ENCODE assay signal across 8 cellular contexts in genomic region chr3:155382396-155383042, GRCh38.
A peak's percentile ranks its signal among the peaks of the same experiment; 100 is the strongest.
DNase-seq lines count a peak whose midpoint lies in the region; ATAC-seq lines count a peak whose summit lies in the region.

No MANE protein-coding gene starts in this region.

- H3K9me3 Mint-ChIP-seq in activated T-helper 17 cell treated with anti-CD3 and anti-CD28 coated beads, Interleukin-2, amount 50 U/mL, for 72 hours, result no peaks in the 10 kb centered on the region

- no peak overlapping the region for H3K18ac ChIP-seq in neuronal stem cell (ENCODE audit: low read length)

- DNase-seq in COLO829 (ENCODE audit: low spot score), result peak; percentile 67
- DNase-seq in MV-4-11 (lab: John Stamatoyannopoulos, UW), result peak; percentile 6
- DNase-seq in SK-MEL-5 (ENCODE audit: low read depth, low spot score), result peak; percentile 84
- DNase-seq in fibroblast of peridontal ligament (ENCODE audit: extremely low read depth), result peak; percentile 78
- peak; percentile 66 for DNase-seq in neuronal stem cell (ENCODE audit: low spot score)
- DNase-seq in DMS79 (lab: John Stamatoyannopoulos, UW), result no peak

- H3K27me3 ChIP-seq in neuronal stem cell (ENCODE audit: control insufficient read depth in 3 of 3, insufficient read depth in 3 of 3, low read depth in 1 of 3, low read length in 3 of 3), result no peaks in the 10 kb centered on the region

- H3K23ac ChIP-seq in neuronal stem cell (ENCODE audit: low read depth, low read length, poor library complexity), result no peak overlapping the region

- peak; percentile 81 for ATAC-seq in GM19463 (IDR thresholded peaks at IDR 0.05; ENCODE audit: unreplicated experiment)
- no peak for ATAC-seq in activated T-helper 17 cell treated with anti-CD3 and anti-CD28 coated beads, Interleukin-2, amount 50 U/mL, for 72 hours (replicated peaks)

- in situ Hi-C loops in SK-MEL-5 (cut with HindIII; ENCODE audit: low pct_unique_long_range_greater_than_20kb, low sequenced_read_pairs), result no loop called here

- no peaks in the 10 kb centered on the region for H3K36me3 Mint-ChIP-seq in activated T-helper 17 cell treated with anti-CD3 and anti-CD28 coated beads, Interleukin-2, amount 50 U/mL, for 72 hours (ENCODE audit: low read depth)

- no peak overlapping the region for H2BK5ac ChIP-seq in neuronal stem cell (ENCODE audit: low read length)

- no peak overlapping the region for H3K4me3 ChIP-seq in neuronal stem cell (ENCODE audit: low read length in 2 of 2)

- no peaks in the 10 kb centered on the region for H3K4me1 Mint-ChIP-seq in activated T-helper 17 cell treated with anti-CD3 and anti-CD28 coated beads, Interleukin-2, amount 50 U/mL, for 72 hours

- no peak overlapping the region for H3K14ac ChIP-seq in neuronal stem cell (ENCODE audit: low read length)

- H2BK15ac ChIP-seq in neuronal stem cell (ENCODE audit: low read length), result no peak overlapping the region

- H3K9me3 ChIP-seq in neuronal stem cell (replicated peaks in 1 of 2; ENCODE audit: control insufficient read depth in 2 of 2, insufficient read depth in 1 of 2, low read depth in 1 of 2, low read length in 2 of 2), result no peaks in the 10 kb centered on the region

- no peaks in the 10 kb centered on the region for H3K36me3 ChIP-seq in neuronal stem cell (replicated peaks in 1 of 2; ENCODE audit: control insufficient read depth in 2 of 2, insufficient read depth in 2 of 2, low read length in 2 of 2)

- peaks cover 6 to 13% of the 10 kb centered on the region in 2 donors for H3K4me1 ChIP-seq in neuronal stem cell (ENCODE audit: control insufficient read depth in 2 of 2, insufficient read depth in 1 of 2, low read depth in 1 of 2, low read length in 2 of 2)

- H3K4ac ChIP-seq in neuronal stem cell (ENCODE audit: low read length), result no peak overlapping the region

- WGBS in neuronal stem cell (ENCODE audit: extremely low coverage in 2 of 2, insufficient read length in 2 of 2, insufficient replicate concordance in 1 of 2), 2 donors, result no CpG with 5 or more reads among the region's 6 CpGs

- no peak overlapping the region for H2AK5ac ChIP-seq in neuronal stem cell (ENCODE audit: low read depth, low read length)

- H2BK120ac ChIP-seq in neuronal stem cell (ENCODE audit: low read depth, low read length), result no peak overlapping the region

- H3K4me3 Mint-ChIP-seq in activated T-helper 17 cell treated with anti-CD3 and anti-CD28 coated beads, Interleukin-2, amount 50 U/mL, for 72 hours, result no peak overlapping the region

- H3K27ac Mint-ChIP-seq in activated T-helper 17 cell treated with anti-CD3 and anti-CD28 coated beads, Interleukin-2, amount 50 U/mL, for 72 hours, result no peak overlapping the region

- H3K27ac ChIP-seq in neuronal stem cell (replicated peaks; ENCODE audit: low read length), result no peak overlapping the region

- no peak overlapping the region for H3K9ac ChIP-seq in neuronal stem cell (ENCODE audit: low read depth, low read length, poor library complexity)

- H2BK12ac ChIP-seq in neuronal stem cell (ENCODE audit: low read length), result no peak overlapping the region

- no peak overlapping the region for H4K8ac ChIP-seq in neuronal stem cell (ENCODE audit: low read depth, low read length)

- H3K4me2 ChIP-seq in neuronal stem cell (ENCODE audit: insufficient read depth, low read length, poor library complexity, severe bottlenecking), result no peak overlapping the region

- peak overlapping the region; percentile 1 for H2AFZ ChIP-seq in neuronal stem cell (ENCODE audit: low read length)

- H3K79me1 ChIP-seq in neuronal stem cell (ENCODE audit: low read depth, low read length), result no peaks in the 10 kb centered on the region

- no peak overlapping the region for H4K91ac ChIP-seq in neuronal stem cell (ENCODE audit: low read depth, low read length, poor library complexity)

- H3K27me3 Mint-ChIP-seq in activated T-helper 17 cell treated with anti-CD3 and anti-CD28 coated beads, Interleukin-2, amount 50 U/mL, for 72 hours, result peaks cover 11% of the 10 kb centered on the region
